Comparison of ENCODE assay signal across 8 cellular contexts in the genomic region with DNA sequence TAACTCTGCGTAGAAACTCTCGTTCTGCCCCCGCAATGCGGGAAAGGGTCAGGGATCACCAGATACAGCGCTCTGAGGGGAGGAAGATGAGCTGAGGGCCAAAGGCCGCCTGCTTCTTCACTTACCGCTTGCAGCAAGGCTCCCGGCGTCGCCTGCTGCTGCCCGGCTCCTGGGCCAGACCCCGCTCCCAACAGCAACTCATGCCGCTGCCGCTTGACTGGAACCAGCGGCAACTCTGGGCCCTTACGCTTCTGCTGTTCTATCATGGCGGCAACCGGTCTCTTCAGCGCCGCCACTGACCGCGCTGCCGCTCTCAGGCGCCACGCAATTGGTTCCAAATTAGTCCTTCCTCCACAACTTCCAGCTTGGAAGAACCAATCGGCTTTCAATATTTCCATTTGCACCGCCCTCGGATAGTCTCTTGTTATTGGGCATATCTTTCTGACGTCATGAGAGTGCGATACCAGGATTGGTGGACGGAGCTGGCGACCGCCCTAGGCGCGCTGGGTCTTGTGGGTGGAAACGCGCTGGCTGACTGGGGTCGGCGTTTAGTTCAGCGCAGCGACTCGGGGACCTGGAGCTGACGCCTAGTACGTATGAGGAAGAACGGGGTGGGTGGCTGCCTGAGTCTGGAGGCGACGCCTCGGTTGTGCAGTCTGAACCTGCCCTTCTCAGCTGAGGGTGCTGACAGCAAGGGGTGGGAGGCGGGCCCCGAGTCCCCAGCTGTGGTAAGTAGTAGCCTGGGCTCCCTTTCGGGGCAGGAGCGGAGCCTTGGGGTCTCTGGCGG. TPM values are rescaled to one million over a fixed set of nuclear protein-coding genes. Genes with fewer than 3 reads are reported as not detected.
A peak's percentile ranks its signal among the peaks of the same experiment; 100 is the strongest.
DNase-seq lines count a peak whose midpoint lies in the region; ATAC-seq and TF ChIP-seq lines count a peak whose summit lies in the region.

A gene (minus strand): TSS at position 303 of the 787 bp plus-strand sequence. CDS start 37 bp downstream, at position 266.
A gene with protein sequence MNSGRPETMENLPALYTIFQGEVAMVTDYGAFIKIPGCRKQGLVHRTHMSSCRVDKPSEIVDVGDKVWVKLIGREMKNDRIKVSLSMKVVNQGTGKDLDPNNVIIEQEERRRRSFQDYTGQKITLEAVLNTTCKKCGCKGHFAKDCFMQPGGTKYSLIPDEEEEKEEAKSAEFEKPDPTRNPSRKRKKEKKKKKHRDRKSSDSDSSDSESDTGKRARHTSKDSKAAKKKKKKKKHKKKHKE (plus strand): TSS at position 547 of the 787 bp plus-strand sequence. CDS start 13,067 bp downstream, outside the sequence.

- H3K27me3 Mint-ChIP-seq in GM23338 (ENCODE audit: insufficient read depth, low read depth, poor library complexity) (peaks cover 3% of the 10 kb centered on the region), natural killer cell (ENCODE audit: low read depth in 2 of 2) (no peaks in the 10 kb centered on the region)
- H3K27me3 Mint-ChIP-seq in activated T-helper 17 cell treated with anti-CD3 and anti-CD28 coated beads, Interleukin-2, amount 50 U/mL, for 72 hours, result no peaks in the 10 kb centered on the region

- H3K4me1 Mint-ChIP-seq in GM23338, result peaks cover 13% of the 10 kb centered on the region
- H3K4me1 Mint-ChIP-seq in activated T-helper 17 cell treated with anti-CD3 and anti-CD28 coated beads, Interleukin-2, amount 50 U/mL, for 72 hours, result peaks cover 24% of the 10 kb centered on the region
- H3K4me1 Mint-ChIP-seq in natural killer cell, result peaks cover 13 to 34% of the 10 kb centered on the region in 2 donors

- 0 out of 4 replicates have a peak, but pooled peaks of 1 of the 2 experiments have one; percentile 14 for TF ChIP-seq CTCF in GM23338 (conservative IDR thresholded peaks at IDR 0.05; ENCODE audit: low read depth in 2 of 2)
- TF ChIP-seq CTCF in natural killer cell (IDR thresholded peaks at IDR 0.05), result no peak

- H3K27ac Mint-ChIP-seq in GM23338, result no peak within 1 kb of the TSS
- H3K27ac Mint-ChIP-seq in activated T-helper 17 cell treated with anti-CD3 and anti-CD28 coated beads, Interleukin-2, amount 50 U/mL, for 72 hours, result no peak within 1 kb of the TSS
- no peak within 1 kb of the TSS for H3K27ac Mint-ChIP-seq in natural killer cell

- H3K9me3 Mint-ChIP-seq in GM23338, result no peaks in the 10 kb centered on the region
- no peaks in the 10 kb centered on the region for H3K9me3 Mint-ChIP-seq in activated T-helper 17 cell treated with anti-CD3 and anti-CD28 coated beads, Interleukin-2, amount 50 U/mL, for 72 hours
- peaks cover 2% of the 10 kb centered on the region in 2 donors for H3K9me3 Mint-ChIP-seq in natural killer cell

- peaks cover 90% of the 10 kb centered on the region for H3K79me2 ChIP-seq in GM23338 (replicated peaks; ENCODE audit: insufficient read depth)

- H3K36me3 ChIP-seq in GM23338 (ENCODE audit: insufficient read depth), result peaks cover 27% of the 10 kb centered on the region

- H3K36me3 Mint-ChIP-seq in GM23338 (ENCODE audit: low read depth) (peaks cover 36% of the 10 kb centered on the region), natural killer cell (no peaks in the 10 kb centered on the region)
- H3K36me3 Mint-ChIP-seq in activated T-helper 17 cell treated with anti-CD3 and anti-CD28 coated beads, Interleukin-2, amount 50 U/mL, for 72 hours (ENCODE audit: low read depth), result peaks cover 27% of the 10 kb centered on the region

- H4K20me1 ChIP-seq in GM23338 (replicated peaks; ENCODE audit: insufficient read depth), result peaks cover 27% of the 10 kb centered on the region

- peak within 1 kb of the TSS; percentile 98 for H3K4me2 ChIP-seq in GM23338

- H3K27me3 ChIP-seq in GM23338 (ENCODE audit: insufficient read depth), result no peaks in the 10 kb centered on the region

- H3K27ac ChIP-seq in GM23338 (ENCODE audit: low read depth), result peak within 1 kb of the TSS; percentile 61

- H3K4me1 ChIP-seq in GM23338 (ENCODE audit: insufficient read depth), result peaks cover 4% of the 10 kb centered on the region

- H3K9me2 ChIP-seq in GM23338 (ENCODE audit: insufficient read depth), result no peaks in the 10 kb centered on the region

- DNase-seq in EH (ENCODE audit: low read depth), result peak; percentile 100
- peak; percentile 100 for DNase-seq in GM23338 (ENCODE audit: low spot score)
- DNase-seq in LHCN-M2 (ENCODE audit: low read depth), result peak; percentile 100
- DNase-seq in RPMI8226, result peak; percentile 98
- DNase-seq in fibroblast of peridontal ligament (ENCODE audit: extremely low read depth), result peak; percentile 100
- peak; percentile 90 for DNase-seq in natural killer cell
- peak; percentile 91 for DNase-seq in stimulated activated naive CD8-positive, alpha-beta T cell treated with anti-CD3 and anti-CD28 coated beads, Interleukin-15, Interleukin-2, amounts not matched to agents 100 U/mL and 50 U/mL, for 24 hours

- peak within 1 kb of the TSS; percentile 3; the same call in 1 of the 2 replicates for H2AFZ ChIP-seq in GM23338

- peaks cover 14% of the 10 kb centered on the region; the same call in 1 of the 2 replicates for H3F3A ChIP-seq in GM23338 (replicated peaks; ENCODE audit: low read depth)

- H3K4me3 Mint-ChIP-seq in GM23338 (no peak within 1 kb of the TSS), natural killer cell (no peak within 1 kb of the TSS)
- H3K4me3 Mint-ChIP-seq in activated T-helper 17 cell treated with anti-CD3 and anti-CD28 coated beads, Interleukin-2, amount 50 U/mL, for 72 hours, result no peak within 1 kb of the TSS

- ATAC-seq in GM23338 (peak; percentile 95), natural killer cell (peak; percentile 86 to 95 (median 89))
- peak; percentile 98 for ATAC-seq in activated T-helper 17 cell treated with anti-CD3 and anti-CD28 coated beads, Interleukin-2, amount 50 U/mL, for 72 hours (replicated peaks)
- peak; percentile 98 for ATAC-seq in stimulated activated naive CD8-positive, alpha-beta T cell treated with anti-CD3 and anti-CD28 coated beads, Interleukin-15, Interleukin-2, amounts not matched to agents 100 U/mL and 50 U/mL, for 24 hours

- peak within 1 kb of the TSS; percentile 85 for H3K4me3 ChIP-seq in GM23338

- intact Hi-C loops in natural killer cell (cut with micrococcal nuclease), result loop anchor here (2.0 to 5.0 kb wide), 2 partner anchors 38 to 229 kb away; a partner anchor contains a TSS

TF ChIP-seq in GM23338, 12 proteins besides CTCF, POLR2A, EP300 and RAD21 (continues in another document):
- TF ChIP-seq, protein P1, sequence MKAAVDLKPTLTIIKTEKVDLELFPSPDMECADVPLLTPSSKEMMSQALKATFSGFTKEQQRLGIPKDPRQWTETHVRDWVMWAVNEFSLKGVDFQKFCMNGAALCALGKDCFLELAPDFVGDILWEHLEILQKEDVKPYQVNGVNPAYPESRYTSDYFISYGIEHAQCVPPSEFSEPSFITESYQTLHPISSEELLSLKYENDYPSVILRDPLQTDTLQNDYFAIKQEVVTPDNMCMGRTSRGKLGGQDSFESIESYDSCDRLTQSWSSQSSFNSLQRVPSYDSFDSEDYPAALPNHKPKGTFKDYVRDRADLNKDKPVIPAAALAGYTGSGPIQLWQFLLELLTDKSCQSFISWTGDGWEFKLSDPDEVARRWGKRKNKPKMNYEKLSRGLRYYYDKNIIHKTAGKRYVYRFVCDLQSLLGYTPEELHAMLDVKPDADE (IDR thresholded peaks at IDR 0.05), result 0 out of 2 replicates have a peak, but pooled peaks have one; percentile 69
- TF ChIP-seq JUNB (IDR thresholded peaks at IDR 0.05; ENCODE audit: unreplicated experiment), result no peak
- TF ChIP-seq CREB1 (CRISPR knock-in tag; IDR thresholded peaks at IDR 0.05; ENCODE audit: low read depth), result peak; percentile 94
- no peak for TF ChIP-seq STAT1 (IDR thresholded peaks at IDR 0.05; ENCODE audit: unreplicated experiment)
- TF ChIP-seq, protein P2, sequence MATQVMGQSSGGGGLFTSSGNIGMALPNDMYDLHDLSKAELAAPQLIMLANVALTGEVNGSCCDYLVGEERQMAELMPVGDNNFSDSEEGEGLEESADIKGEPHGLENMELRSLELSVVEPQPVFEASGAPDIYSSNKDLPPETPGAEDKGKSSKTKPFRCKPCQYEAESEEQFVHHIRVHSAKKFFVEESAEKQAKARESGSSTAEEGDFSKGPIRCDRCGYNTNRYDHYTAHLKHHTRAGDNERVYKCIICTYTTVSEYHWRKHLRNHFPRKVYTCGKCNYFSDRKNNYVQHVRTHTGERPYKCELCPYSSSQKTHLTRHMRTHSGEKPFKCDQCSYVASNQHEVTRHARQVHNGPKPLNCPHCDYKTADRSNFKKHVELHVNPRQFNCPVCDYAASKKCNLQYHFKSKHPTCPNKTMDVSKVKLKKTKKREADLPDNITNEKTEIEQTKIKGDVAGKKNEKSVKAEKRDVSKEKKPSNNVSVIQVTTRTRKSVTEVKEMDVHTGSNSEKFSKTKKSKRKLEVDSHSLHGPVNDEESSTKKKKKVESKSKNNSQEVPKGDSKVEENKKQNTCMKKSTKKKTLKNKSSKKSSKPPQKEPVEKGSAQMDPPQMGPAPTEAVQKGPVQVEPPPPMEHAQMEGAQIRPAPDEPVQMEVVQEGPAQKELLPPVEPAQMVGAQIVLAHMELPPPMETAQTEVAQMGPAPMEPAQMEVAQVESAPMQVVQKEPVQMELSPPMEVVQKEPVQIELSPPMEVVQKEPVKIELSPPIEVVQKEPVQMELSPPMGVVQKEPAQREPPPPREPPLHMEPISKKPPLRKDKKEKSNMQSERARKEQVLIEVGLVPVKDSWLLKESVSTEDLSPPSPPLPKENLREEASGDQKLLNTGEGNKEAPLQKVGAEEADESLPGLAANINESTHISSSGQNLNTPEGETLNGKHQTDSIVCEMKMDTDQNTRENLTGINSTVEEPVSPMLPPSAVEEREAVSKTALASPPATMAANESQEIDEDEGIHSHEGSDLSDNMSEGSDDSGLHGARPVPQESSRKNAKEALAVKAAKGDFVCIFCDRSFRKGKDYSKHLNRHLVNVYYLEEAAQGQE (IDR thresholded peaks at IDR 0.05; ENCODE audit: unreplicated experiment), result no peak
- TF ChIP-seq NANOG (IDR thresholded peaks at IDR 0.05; ENCODE audit: borderline replicate concordance), result no peak
- no peak for TF ChIP-seq EZH2 (IDR thresholded peaks at IDR 0.05; ENCODE audit: low read depth, unreplicated experiment)
- TF ChIP-seq POLR2AphosphoS5 (IDR thresholded peaks at IDR 0.05; ENCODE audit: low read depth), result peak; percentile 97
- TF ChIP-seq ZNF331 (CRISPR knock-in tag; IDR thresholded peaks at IDR 0.05; ENCODE audit: low read depth), result no peak

RNA-seq across cellular contexts. Expression of the first gene that starts in this region (rescaled TPM):
- total RNA-seq in GM23338 (2014; rRNA removed; shearing (Covaris generic)), result 117 and 135 TPM in 2 replicates
- polyA plus RNA-seq in GM23338 (2016; fragmentation: Nextera tagmentation; extraction: Ambion mirVana), result 84.3 and 90.0 TPM in 2 replicates
- 90.3 and 96.7 TPM in 2 replicates for total RNA-seq in LHCN-M2 (2014; rRNA removed)
- 38.3 TPM for polyA plus RNA-seq in LHCN-M2 (2012)
- total RNA-seq in activated T-helper 17 cell treated with anti-CD3 and anti-CD28 coated beads, Interleukin-2, amount 50 U/mL, for 72 hours, result 100 to 1,000 TPM in 1 of 2 donors, 10 to 100 TPM in 1; 62.2 to 115 TPM
- total RNA-seq in natural killer cell, result 10 to 100 TPM; 57.9 to 71.2 (median 60.3) TPM

RNA-seq across cellular contexts. Expression of the second gene that starts in this region (rescaled TPM):
- total RNA-seq in GM23338 (2014; rRNA removed; shearing (Covaris generic)), result 40.1 and 43.7 TPM in 2 replicates
- polyA plus RNA-seq in GM23338 (2016; fragmentation: Nextera tagmentation; extraction: Ambion mirVana), result 125 and 134 TPM in 2 replicates
- total RNA-seq in LHCN-M2 (2014; rRNA removed) (38.5 and 47.6 TPM in 2 replicates), natural killer cell (10 to 100 TPM; 24.1 to 31.1 (median 27.8) TPM)
- polyA plus RNA-seq in LHCN-M2 (2012), result 45.1 TPM
- total RNA-seq in activated T-helper 17 cell treated with anti-CD3 and anti-CD28 coated beads, Interleukin-2, amount 50 U/mL, for 72 hours, result 10 to 100 TPM; 17.3 to 27.2 TPM

Comparison
In these comparisons a context has a peak if more than half of its experiments do, and no peak if none do; other contexts are left out.
1. Peak in every context shown above with its lines: DNase-seq, ATAC-seq, H3K4me3 ChIP-seq and H3K27ac ChIP-seq.